Comparison of ENCODE assay signal across 24 cellular contexts in genomic region chr12:39603065-39603464, GRCh38. TPM values are rescaled to one million over a fixed set of nuclear protein-coding genes. Genes with fewer than 3 reads are reported as not detected.
A peak's percentile ranks its signal among the peaks of the same experiment; 100 is the strongest.
DNase-seq lines count a peak whose midpoint lies in the region; ATAC-seq, FAIRE-seq and TF ChIP-seq lines count a peak whose summit lies in the region.
"Had no signal": no experiment of that assay in that cellular context is flagged by ENCODE, and none has a peak within 500 bp of the region (broad histone marks: within the 10 kb centered on the region; RNA-seq: fewer than 3 reads in every experiment).

No MANE protein-coding gene starts in this region.

- intact Hi-C loops in MCF 10A (cut with micrococcal nuclease) = no loop called here
- intact Hi-C loops in mammary epithelial cell (cut with micrococcal nuclease) = no loop called here
- intact Hi-C loops in HCT116 (cut with micrococcal nuclease) = no loop called here
- intact Hi-C loops in head of caudate nucleus (cut with DNase I) = no loop called here

- no peaks in the 10 kb centered on the region for H3K27me3 Mint-ChIP-seq in MCF 10A (ENCODE audit: insufficient read depth, unreplicated experiment)
- H3K27me3 Mint-ChIP-seq: CD4-positive, alpha-beta T cell; CD8-positive, alpha-beta memory T cell had no signal

- H3K36me3 Mint-ChIP-seq in MCF 10A (ENCODE audit: insufficient read depth, unreplicated experiment) = no peaks in the 10 kb centered on the region
- H3K36me3 Mint-ChIP-seq: CD14-positive monocyte had no signal

- ATAC-seq in HCT116 (no peak), left lobe of liver (no peak)
- ATAC-seq: GM12878, GM23338 had no signal

- dilution Hi-C loops in mammary epithelial cell (cut with HindIII; ENCODE audit: low sequenced_read_pairs) = no loop called here

- H3K36me3 ChIP-seq in mammary epithelial cell (ENCODE audit: insufficient read depth, low read length) (no peaks in the 10 kb centered on the region), HCT116 (ENCODE audit: control insufficient read depth in 1 of 2, insufficient read depth in 2 of 2, low read length in 2 of 2) (no peaks in the 10 kb centered on the region), small intestine (ENCODE audit: control insufficient read depth in 2 of 2, insufficient read depth in 2 of 2, low read length in 2 of 2) (no peaks in the 10 kb centered on the region)
- H3K36me3 ChIP-seq: BLaER1 treated with 17β-estradiol and CSF1 and Interleukin-3, amounts not matched to agents 10 nM and 100 nM had no signal

- RAD21 ChIA-PET in HCT116 (lab: Charles Lee; ENCODE audit: low non-redundant PET in 1 of 2, low total read pairs in 2 of 2, uncharacterized antibody in 2 of 2, unreplicated experiment in 2 of 2) = no interaction called here

- H3K4me3 Mint-ChIP-seq in MCF 10A (ENCODE audit: unreplicated experiment) = no peak overlapping the region
- H3K4me3 Mint-ChIP-seq: CD14-positive monocyte; CD4-positive, alpha-beta T cell; CD8-positive, alpha-beta memory T cell; GM23338; H9 had no signal

- TF ChIP-seq RAD21 in HCT116 (IDR thresholded peaks at IDR 0.05; ENCODE audit: low read depth) = no peak

- no peak overlapping the region for H3K9ac ChIP-seq in mammary epithelial cell (ENCODE audit: insufficient read depth, low read length)
- H3K9ac ChIP-seq in HCT116 (ENCODE audit: low read length) = no peak overlapping the region
- H3K9ac ChIP-seq: BLaER1 treated with 17β-estradiol and CSF1 and Interleukin-3, amounts not matched to agents 10 nM and 100 nM had no signal

- H3K4me2 ChIP-seq in mammary epithelial cell (ENCODE audit: insufficient read depth, low read depth, low read length) = no peak overlapping the region
- no peak overlapping the region for H3K4me2 ChIP-seq in HCT116 (ENCODE audit: low read length)
- H3K4me2 ChIP-seq: BLaER1 treated with 17β-estradiol and CSF1 and Interleukin-3, amounts not matched to agents 10 nM and 100 nM; GM23338 had no signal

- H3K27ac ChIP-seq in mammary epithelial cell (ENCODE audit: insufficient read depth, low read depth, low read length) = no peak overlapping the region
- no peak overlapping the region for H3K27ac ChIP-seq in HCT116 (ENCODE audit: low read depth, low read length)
- no peak overlapping the region for H3K27ac ChIP-seq in small intestine (ENCODE audit: low read depth in 1 of 2, low read length in 1 of 2)
- H3K27ac ChIP-seq: 22Rv1; BLaER1 treated with 17β-estradiol and CSF1 and Interleukin-3, amounts not matched to agents 10 nM and 100 nM had no signal

- no peaks in the 10 kb centered on the region for H4K20me1 ChIP-seq in mammary epithelial cell (ENCODE audit: insufficient read depth, low read length)
- no peaks in the 10 kb centered on the region for H4K20me1 ChIP-seq in HCT116 (ENCODE audit: insufficient read depth)
- H4K20me1 ChIP-seq: BLaER1 treated with 17β-estradiol and CSF1 and Interleukin-3, amounts not matched to agents 10 nM and 100 nM had no signal

- H3K27ac Mint-ChIP-seq in MCF 10A (ENCODE audit: low read depth, unreplicated experiment) = peak overlapping the region; percentile 77
- H3K27ac Mint-ChIP-seq: CD14-positive monocyte; CD4-positive, alpha-beta T cell; GM23338; H9 had no signal

- CTCF ChIA-PET in MCF 10A (lab: Yijun Ruan, JAX) (no interaction called here), mammary epithelial cell (lab: Charles Lee; ENCODE audit: low non-redundant PET) (no interaction called here), HCT116 (lab: Charles Lee) (no interaction called here)

- no peak for TF ChIP-seq POLR2A in HCT116 (IDR thresholded peaks at IDR 0.05; ENCODE audit: borderline replicate concordance, extremely low read depth, insufficient read depth, insufficient read length)

- H2AFZ ChIP-seq in mammary epithelial cell (ENCODE audit: low read depth, low read length) (no peak overlapping the region), HCT116 (ENCODE audit: low read depth, low read length, poor library complexity, severe bottlenecking) (peak overlapping the region; percentile 55)
- H2AFZ ChIP-seq: GM23338 had no signal

- H3K4me1 ChIP-seq in mammary epithelial cell (ENCODE audit: insufficient read depth, low read length) (peaks cover 21% of the 10 kb centered on the region), HCT116 (ENCODE audit: control insufficient read depth in 1 of 2, insufficient read depth in 2 of 2, low read length in 2 of 2) (peaks cover 23 to 26% of the 10 kb centered on the region in 2 experiments), small intestine (ENCODE audit: control insufficient read depth in 2 of 2, insufficient read depth in 1 of 2, low read depth in 1 of 2, low read length in 1 of 2) (no peaks in the 10 kb centered on the region)
- H3K4me1 ChIP-seq: BE2C had no signal

- no peaks in the 10 kb centered on the region for H3K9me3 ChIP-seq in mammary epithelial cell (replicated peaks; ENCODE audit: insufficient read depth, low read length)
- H3K9me3 ChIP-seq in HCT116 (ENCODE audit: control insufficient read depth in 1 of 2, insufficient read depth in 1 of 2, low read depth in 1 of 2, low read length in 2 of 2) = no peaks in the 10 kb centered on the region
- no peaks in the 10 kb centered on the region for H3K9me3 ChIP-seq in small intestine (ENCODE audit: control insufficient read depth, low read depth)
- H3K9me3 ChIP-seq: BE2C; BLaER1 treated with 17β-estradiol and CSF1 and Interleukin-3, amounts not matched to agents 10 nM and 100 nM had no signal

- no peaks in the 10 kb centered on the region for H3K79me2 ChIP-seq in mammary epithelial cell (ENCODE audit: insufficient read depth, low read length)
- no peaks in the 10 kb centered on the region for H3K79me2 ChIP-seq in HCT116 (ENCODE audit: insufficient read depth, low read length)

- H3K4me3 ChIP-seq in mammary epithelial cell (replicated peaks in 1 of 3; ENCODE audit: insufficient read depth in 1 of 3, low read depth in 2 of 3, low read length in 3 of 3) (no peak overlapping the region), HCT116 (replicated peaks in 1 of 2; ENCODE audit: low read depth in 1 of 2, low read length in 2 of 2) (no peak overlapping the region), small intestine (ENCODE audit: low read depth in 1 of 2, low read length in 2 of 2) (no peak overlapping the region)
- H3K4me3 ChIP-seq: BLaER1 treated with 17β-estradiol and CSF1 and Interleukin-3, amounts not matched to agents 10 nM and 100 nM; GM12878; GM23338 had no signal

- peak; percentile 91 for FAIRE-seq in colon (lab: Jason Lieb, UNC)
- peak; percentile 68 for FAIRE-seq in small intestine (lab: Jason Lieb, UNC)
- FAIRE-seq: D721Med had no signal

- peaks cover 16% of the 10 kb centered on the region for H3K4me1 Mint-ChIP-seq in MCF 10A (ENCODE audit: insufficient read depth, unreplicated experiment)
- H3K4me1 Mint-ChIP-seq: CD14-positive monocyte had no signal

- no peaks in the 10 kb centered on the region for H3K27me3 ChIP-seq in mammary epithelial cell (ENCODE audit: insufficient read depth, low read length)
- H3K27me3 ChIP-seq in HCT116 (ENCODE audit: insufficient read depth, low read length) = no peaks in the 10 kb centered on the region
- no peaks in the 10 kb centered on the region for H3K27me3 ChIP-seq in small intestine (ENCODE audit: control insufficient read depth in 2 of 2, insufficient read depth in 2 of 2, low read length in 2 of 2)
- H3K27me3 ChIP-seq: BE2C; BLaER1 treated with 17β-estradiol and CSF1 and Interleukin-3, amounts not matched to agents 10 nM and 100 nM had no signal

- in situ Hi-C loops in mammary epithelial cell (cut with MboI; ENCODE audit: low sequenced_read_pairs in 2 of 2) = no loop called here

- H3K9me2 ChIP-seq in HCT116 (ENCODE audit: insufficient read depth) = no peaks in the 10 kb centered on the region

- BruUV-seq in MCF 10A (replicated peaks; lab: Mats Ljungman, UMichigan) (no TSS peak), mammary epithelial cell (replicated peaks; lab: Mats Ljungman, UMichigan) (no TSS peak), HCT116 (replicated peaks; lab: Mats Ljungman, UMichigan) (no TSS peak)

- TF ChIP-seq CTCF in MCF 10A (IDR thresholded peaks at IDR 0.05; ENCODE audit: unreplicated experiment) (no peak), mammary epithelial cell (conservative IDR thresholded peaks at IDR 0.05 in 1 of 2, IDR thresholded peaks at IDR 0.05 in 1 of 2; ENCODE audit: extremely low read depth in 1 of 2, insufficient read depth in 1 of 2, low read depth in 1 of 2, low read length in 2 of 2) (no peak), HCT116 (IDR thresholded peaks at IDR 0.05 in 2 of 3, conservative IDR thresholded peaks at IDR 0.05 in 1 of 3; ENCODE audit: borderline replicate concordance in 1 of 3, insufficient read depth in 1 of 3, low read depth in 2 of 3, low read length in 2 of 3) (no peak)

- H3K9me3 Mint-ChIP-seq in MCF 10A (ENCODE audit: unreplicated experiment) = no peaks in the 10 kb centered on the region
- H3K9me3 Mint-ChIP-seq: CD4-positive, alpha-beta T cell; CD8-positive, alpha-beta memory T cell; GM23338; H9 had no signal

- POLR2A ChIA-PET in MCF 10A (lab: Yijun Ruan, JAX) = interaction anchor here (0.6 to 1.1 kb wide), 2 partner anchors 11 to 15 kb away, joined by 3 read pairs; no protein-coding TSS in a partner anchor
- POLR2A ChIA-PET in HCT116 (lab: Charles Lee) = no interaction called here

- DNase-seq in MCF 10A (ENCODE audit: unreplicated experiment) (no peak), mammary epithelial cell (no peak), HCT116 (ENCODE audit: low read depth, low spot score) (no peak), small intestine (no peak), head of caudate nucleus (no peak), left lobe of liver (ENCODE audit: low spot score) (no peak), NCI-H524 treated with DMSO at 0.1 percent for 48 hours (lab: John Stamatoyannopoulos, UW) (no peak)
- DNase-seq: ACHN; AML-193; BE2C; CD4-positive, alpha-beta T cell; CD8-positive, alpha-beta memory T cell; DMS 273 treated with DMSO at 0.1 percent for 48 hours; DMS79; EL; GDM1; H9 had no signal

TF ChIP-seq in HCT116, 20 proteins besides CTCF, POLR2A, EP300 and RAD21 (continues in another document):
- TF ChIP-seq SIN3A (IDR thresholded peaks at IDR 0.05; ENCODE audit: low read depth) (no peak), JUND (IDR thresholded peaks at IDR 0.05) (no peak), TCF7L2 (IDR thresholded peaks at IDR 0.05; ENCODE audit: borderline replicate concordance, extremely low read depth, insufficient read depth, insufficient read length) (no peak), EZH2 (IDR thresholded peaks at IDR 0.05) (no peak), EZH2phosphoT487 (IDR thresholded peaks at IDR 0.05; ENCODE audit: borderline replicate concordance) (no peak), CEBPB (IDR thresholded peaks at IDR 0.05; ENCODE audit: low read depth) (no peak), FOSL1 (IDR thresholded peaks at IDR 0.05; ENCODE audit: low read depth) (no peak)

RNA-seq across cellular contexts. Expression of gene ABCD2, which starts 16.5 kb away (rescaled TPM):
- 0.20 and 0.42 TPM in 2 replicates for total RNA-seq in MCF 10A (2022)
- under 1 TPM in 1 of 2 donors, not detected in 1; under 0.01 TPM for total RNA-seq in mammary epithelial cell
- 0.05 TPM for polyA plus RNA-seq in mammary epithelial cell
- not detected for polyA minus RNA-seq in mammary epithelial cell
- total RNA-seq in HCT116 (2021; ENCODE audit: unreplicated experiment) = not detected
- not detected in 2 replicates for polyA plus RNA-seq in HCT116 (2012)
- polyA plus RNA-seq in small intestine = under 1 TPM in 2 of 3 donors, not detected in 1; 0.27 to 0.40 TPM
- total RNA-seq in left lobe of liver = 0.03 TPM
- total RNA-seq: GM23338, H9 had no signal
- polyA plus RNA-seq: CD14-positive monocyte, GM23338 had no signal
